Comparison of ENCODE assay signal across 23 cellular contexts in the genomic region with DNA sequence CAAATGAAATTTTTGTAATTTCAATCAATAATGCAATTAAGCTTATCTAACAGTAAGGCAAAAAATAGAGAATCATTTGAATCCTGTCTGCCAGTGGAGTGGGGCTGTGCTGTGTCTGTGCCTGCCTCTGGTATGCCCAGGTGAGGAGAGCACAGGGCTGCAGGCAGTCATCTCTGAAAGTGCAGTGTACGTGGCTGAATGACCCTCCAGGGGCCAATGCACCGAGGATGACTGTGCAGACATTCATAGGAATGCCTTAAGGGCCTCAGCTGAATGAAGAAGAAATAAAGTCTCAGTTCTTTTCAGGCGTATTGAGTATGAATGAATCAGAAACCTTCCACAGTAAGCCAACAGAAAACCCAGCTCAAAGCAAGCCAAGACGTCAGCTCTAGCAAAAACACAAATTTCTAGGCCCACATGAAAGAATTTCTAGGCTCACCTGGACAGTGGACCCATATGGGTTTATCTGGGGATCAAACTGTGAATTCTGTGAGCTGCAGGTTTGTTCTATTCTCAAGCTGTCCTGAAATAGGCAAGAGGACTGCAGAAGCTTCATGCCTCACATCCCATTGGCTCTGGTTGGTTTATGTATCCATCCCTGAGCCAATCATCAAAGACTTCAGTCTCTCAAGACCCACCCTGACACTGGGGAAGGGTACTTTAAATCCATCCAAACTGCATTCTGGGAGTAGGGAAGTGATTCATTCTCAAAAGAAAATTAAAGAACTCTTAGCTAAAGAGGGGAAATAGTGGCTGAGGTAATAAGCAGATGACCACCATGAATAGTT.
DNase-seq lines count a peak whose midpoint lies in the region; ATAC-seq, FAIRE-seq and TF ChIP-seq lines count a peak whose summit lies in the region.
"Had no signal": no experiment of that assay in that cellular context is flagged by ENCODE, and none has a peak within 500 bp of the region (broad histone marks: within the 10 kb centered on the region; RNA-seq: fewer than 3 reads in every experiment).

No MANE protein-coding gene starts in this region.

- intact Hi-C loops in endothelial cell of umbilical vein (cut with micrococcal nuclease) = loop anchor here (2.0 to 5.0 kb wide), 3 partner anchors 114 to 279 kb away; no protein-coding TSS in a partner anchor
- intact Hi-C loops in upper lobe of right lung (cut with DNase I) = no loop called here

- TF ChIP-seq CTCF in endothelial cell of umbilical vein (IDR thresholded peaks at IDR 0.05; ENCODE audit: extremely low read depth in 1 of 2, insufficient read depth in 1 of 2, low read depth in 1 of 2, low read length in 2 of 2) (no peak), neural crest cell (conservative IDR thresholded peaks at IDR 0.05) (no peak), upper lobe of right lung (IDR thresholded peaks at IDR 0.05) (no peak)

- no peak overlapping the region for H3K4me3 Mint-ChIP-seq in neural crest cell
- H3K4me3 Mint-ChIP-seq: HFFc6 had no signal

- H3K4me1 ChIP-seq in endothelial cell of umbilical vein (ENCODE audit: control insufficient read depth, extremely low read depth, insufficient read depth, low read length) (peaks cover 25% of the 10 kb centered on the region), upper lobe of right lung (no peaks in the 10 kb centered on the region)
- H3K4me1 ChIP-seq: HAP-1 had no signal

- H3K4me1 Mint-ChIP-seq in neural crest cell = no peaks in the 10 kb centered on the region

- CTCF ChIA-PET in endothelial cell of umbilical vein (lab: Charles Lee) = interaction anchor here (0.7 to 3.9 kb wide), 15 partner anchors 8 to 284 kb away, joined by 3 to 22 read pairs (median 4); no protein-coding TSS in a partner anchor

- no peak for FAIRE-seq in endothelial cell of umbilical vein (lab: Jason Lieb, UNC)

- TF ChIP-seq POLR2A in endothelial cell of umbilical vein (IDR thresholded peaks at IDR 0.05; ENCODE audit: low read depth, low read length) = no peak

- H3K36me3 ChIP-seq in endothelial cell of umbilical vein (ENCODE audit: control insufficient read depth in 2 of 2, extremely low read depth in 1 of 2, insufficient read depth in 2 of 2, low read length in 2 of 2) = no peaks in the 10 kb centered on the region
- no peaks in the 10 kb centered on the region for H3K36me3 ChIP-seq in upper lobe of right lung
- H3K36me3 ChIP-seq: HAP-1, MG63 had no signal

- no peaks in the 10 kb centered on the region for H3K36me3 Mint-ChIP-seq in neural crest cell (ENCODE audit: low read depth)

- H3K27me3 ChIP-seq in endothelial cell of umbilical vein (ENCODE audit: control insufficient read depth in 2 of 2, insufficient read depth in 2 of 2, low read length in 2 of 2) (no peaks in the 10 kb centered on the region), upper lobe of right lung (no peaks in the 10 kb centered on the region)
- H3K27me3 ChIP-seq: MG63 had no signal

- peaks cover 11% of the 10 kb centered on the region for H3K27me3 Mint-ChIP-seq in neural crest cell (ENCODE audit: low read depth)

- dilution Hi-C loops in endothelial cell of umbilical vein (cut with MboI; ENCODE audit: extremely low pct_ligation_motif_present, low sequenced_read_pairs) = no loop called here

- no peak for ATAC-seq in upper lobe of right lung

- peaks cover 2% of the 10 kb centered on the region for H3K9me3 Mint-ChIP-seq in neural crest cell
- H3K9me3 Mint-ChIP-seq: HFFc6 had no signal

- H3K27ac ChIP-seq in endothelial cell of umbilical vein (ENCODE audit: insufficient read depth, low read depth, low read length) (no peak overlapping the region), upper lobe of right lung (no peak overlapping the region)
- H3K27ac ChIP-seq: PC-9 had no signal

- no peak overlapping the region for H3K9ac ChIP-seq in endothelial cell of umbilical vein (replicated peaks; ENCODE audit: extremely low read depth, insufficient read depth, low read length)

- H3K4me3 ChIP-seq in endothelial cell of umbilical vein (replicated peaks in 1 of 3; ENCODE audit: insufficient read depth in 1 of 3, low read depth in 1 of 3, low read length in 3 of 3) = no peak overlapping the region
- no peak overlapping the region for H3K4me3 ChIP-seq in upper lobe of right lung
- H3K4me3 ChIP-seq: HAP-1, MG63, PC-9 had no signal

- H3K79me2 ChIP-seq in endothelial cell of umbilical vein (ENCODE audit: control insufficient read depth, insufficient read depth, low read length) = no peaks in the 10 kb centered on the region

- no TSS peak for BruUV-seq in endothelial cell of umbilical vein (replicated peaks; lab: Mats Ljungman, UMichigan)

- no peaks in the 10 kb centered on the region for H3K9me1 ChIP-seq in endothelial cell of umbilical vein (replicated peaks; ENCODE audit: control insufficient read depth, extremely low read depth, insufficient read depth, low read length)

- H3K9me3 ChIP-seq in endothelial cell of umbilical vein (replicated peaks; ENCODE audit: control insufficient read depth, insufficient read depth, low read length) = no peaks in the 10 kb centered on the region
- H3K9me3 ChIP-seq in upper lobe of right lung = no peaks in the 10 kb centered on the region
- H3K9me3 ChIP-seq: HAP-1, MG63 had no signal

- POLR2A ChIA-PET in endothelial cell of umbilical vein (lab: Charles Lee) = interaction anchor here (1.3 kb wide), 1 partner anchor 18 kb away, joined by 3 read pairs; no protein-coding TSS in a partner anchor

- no peak overlapping the region for H2AFZ ChIP-seq in endothelial cell of umbilical vein (ENCODE audit: low read depth, low read length)
- H2AFZ ChIP-seq: PC-9 had no signal

- H4K20me1 ChIP-seq in endothelial cell of umbilical vein (replicated peaks; ENCODE audit: control insufficient read depth, extremely low read depth, insufficient read depth, low read length) = no peaks in the 10 kb centered on the region

- H3K27ac Mint-ChIP-seq in neural crest cell (ENCODE audit: unreplicated experiment) = peak overlapping the region; percentile 6
- H3K27ac Mint-ChIP-seq: HFFc6 had no signal

- H3K4me2 ChIP-seq in endothelial cell of umbilical vein (ENCODE audit: insufficient read depth, low read length) = no peak overlapping the region
- H3K4me2 ChIP-seq: PC-9 had no signal

- DNase-seq in ELR (ENCODE audit: low read depth) (peak; percentile 48), RPMI7951 (ENCODE audit: low read depth) (peak; percentile 19), endothelial cell of umbilical vein (ENCODE audit: low read depth, low spot score) (peak; percentile 24), neural crest cell (ENCODE audit: low read depth, low spot score) (no peak), upper lobe of right lung (no peak), 8988T (no peak)
- no peak for DNase-seq in activated effector memory CD4-positive, alpha-beta T cell treated with Interleukin-2 at 50 U/mL for 16 hours
- DNase-seq: Calu3, DMS153, DND-41, GOT3, HFFc6, KBM-7, MG63, NCI-H1417, NCI-H1694 treated with DMSO at 0.1 percent for 48 hours, NCI-H2081, NCI-H2227 treated with DMSO at 0.1 percent for 48 hours, NCI-H526 treated with DMSO at 0.1 percent for 48 hours, PC-9, RPMI8226, SHP77 treated with DMSO at 0.1 percent for 48 hours had no signal

TF ChIP-seq in endothelial cell of umbilical vein, 7 proteins besides CTCF, POLR2A, EP300 and RAD21:
- TF ChIP-seq FOS (IDR thresholded peaks at IDR 0.05; ENCODE audit: borderline replicate concordance, insufficient read depth, low read length) (no peak), MYC (IDR thresholded peaks at IDR 0.05; ENCODE audit: low read depth, low read length) (no peak), EZH2 (IDR thresholded peaks at IDR 0.05; ENCODE audit: borderline replicate concordance, low read depth, low read length, severe bottlenecking) (no peak), POLR2AphosphoS5 (IDR thresholded peaks at IDR 0.05; ENCODE audit: insufficient read depth, low read depth, low read length) (no peak), GATA2 (IDR thresholded peaks at IDR 0.05; ENCODE audit: insufficient read depth, insufficient read length, low read depth, low read length) (no peak), JUN (IDR thresholded peaks at IDR 0.05; ENCODE audit: borderline replicate concordance, insufficient read depth, insufficient read length, low read depth) (no peak)
- TF ChIP-seq, protein P1, sequence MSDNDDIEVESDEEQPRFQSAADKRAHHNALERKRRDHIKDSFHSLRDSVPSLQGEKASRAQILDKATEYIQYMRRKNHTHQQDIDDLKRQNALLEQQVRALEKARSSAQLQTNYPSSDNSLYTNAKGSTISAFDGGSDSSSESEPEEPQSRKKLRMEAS (IDR thresholded peaks at IDR 0.05; ENCODE audit: insufficient read depth, insufficient read length) = no peak

Comparison
In these comparisons a context has a peak if more than half of its experiments do, and no peak if none do; other contexts are left out.
1. DNase-seq: peak in ELR (single experiment), RPMI7951 (single experiment) and endothelial cell of umbilical vein (single experiment); none in neural crest cell (single experiment), activated effector memory CD4-positive, alpha-beta T cell treated with Interleukin-2 at 50 U/mL for 16 hours (single experiment), upper lobe of right lung (single experiment) and 8988T (single experiment).